16 cellular contexts compared by ENCODE assay signal in the genomic region with DNA sequence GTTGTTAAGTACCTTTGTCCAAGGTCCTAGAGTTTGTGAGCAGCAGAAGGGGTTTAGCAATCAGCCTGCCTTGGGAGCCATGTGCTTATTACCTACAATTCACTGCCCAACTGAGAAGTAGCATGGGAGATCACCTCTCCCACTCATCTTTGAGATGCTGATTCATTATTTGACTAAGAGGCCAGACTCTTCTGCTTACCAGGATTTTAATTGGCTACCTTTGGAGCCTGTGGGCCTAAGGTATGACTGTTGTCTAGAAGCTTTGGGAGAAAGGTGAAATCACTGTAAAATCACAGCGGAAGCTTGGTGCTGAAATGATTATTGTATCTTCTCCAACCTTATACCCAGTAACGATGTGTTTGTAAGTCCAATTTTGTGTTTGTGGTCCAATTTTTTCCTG.
DNase-seq lines count a peak whose midpoint lies in the region; ATAC-seq and TF ChIP-seq lines count a peak whose summit lies in the region.
"Had no signal": no experiment of that assay in that cellular context is flagged by ENCODE, and none has a peak within 500 bp of the region (broad histone marks: within the 10 kb centered on the region; RNA-seq: fewer than 3 reads in every experiment).

No MANE protein-coding gene starts in this region.

- no peaks in the 10 kb centered on the region for H3K79me2 ChIP-seq in Karpas-422 (ENCODE audit: low read length)

- no peaks in the 10 kb centered on the region for H3K9me3 ChIP-seq in Karpas-422 (ENCODE audit: low read length)
- H3K9me3 ChIP-seq: BLaER1 treated with 17β-estradiol and CSF1 and Interleukin-3, amounts not matched to agents 10 nM and 100 nM had no signal

- ATAC-seq in activated CD8-positive, alpha-beta T cell treated with anti-CD3 and anti-CD28 coated beads for 36 hours = peak; percentile 44
- ATAC-seq in activated CD8-positive, alpha-beta T cell treated with anti-CD3 and anti-CD28 coated beads, Interleukin-2, amount 10 ng/mL, durations not matched to agents 7 days and 5 days = no peak
- peak; percentile 30 for ATAC-seq in activated naive CD8-positive, alpha-beta T cell treated with anti-CD3 and anti-CD28 coated beads, Interleukin-2, amount 50 U/mL, for 24 hours
- peak; percentile 57 for ATAC-seq in stimulated activated naive CD8-positive, alpha-beta T cell treated with anti-CD3 and anti-CD28 coated beads, Interleukin-15, amount 100 ng/mL, for 72 hours

- H3K4me3 Mint-ChIP-seq in activated CD8-positive, alpha-beta T cell treated with anti-CD3 and anti-CD28 coated beads for 36 hours = no peak overlapping the region
- no peak overlapping the region for H3K4me3 Mint-ChIP-seq in activated CD8-positive, alpha-beta T cell treated with anti-CD3 and anti-CD28 coated beads, Interleukin-2, amount 10 ng/mL, durations not matched to agents 7 days and 5 days
- no peak overlapping the region for H3K4me3 Mint-ChIP-seq in activated naive CD8-positive, alpha-beta T cell treated with anti-CD3 and anti-CD28 coated beads, Interleukin-2, amount 50 U/mL, for 24 hours
- H3K4me3 Mint-ChIP-seq in stimulated activated naive CD8-positive, alpha-beta T cell treated with anti-CD3 and anti-CD28 coated beads, Interleukin-15, amount 100 ng/mL, for 72 hours = no peak overlapping the region
- H3K4me3 Mint-ChIP-seq in immature natural killer cell = no peak overlapping the region
- H3K4me3 Mint-ChIP-seq: HFFc6 had no signal

- no peak overlapping the region for H3K4me2 ChIP-seq in Karpas-422 (ENCODE audit: low read depth, low read length, poor library complexity, severe bottlenecking)

- no peak for DNase-seq in activated CD8-positive, alpha-beta T cell treated with anti-CD3 and anti-CD28 coated beads for 36 hours
- no peak for DNase-seq in activated CD8-positive, alpha-beta T cell treated with anti-CD3 and anti-CD28 coated beads, Interleukin-2, amount 10 ng/mL, durations not matched to agents 7 days and 5 days
- DNase-seq in Karpas-422 = no peak
- DNase-seq in activated naive CD8-positive, alpha-beta T cell treated with anti-CD3 and anti-CD28 coated beads, Interleukin-2, amount 50 U/mL, for 24 hours = no peak
- no peak for DNase-seq in stimulated activated naive CD8-positive, alpha-beta T cell treated with anti-CD3 and anti-CD28 coated beads, Interleukin-15, amount 100 ng/mL, for 72 hours
- no peak for DNase-seq in immature natural killer cell
- DNase-seq in DMS 273 treated with DMSO at 0.1 percent for 48 hours (lab: John Stamatoyannopoulos, UW) = no peak
- DNase-seq: ACHN; Calu3; CD4-positive, CD25-positive, alpha-beta regulatory T cell; DND-41; GDM1; HCEC 1CT; HFFc6 had no signal

- H3K36me3 ChIP-seq in Karpas-422 (ENCODE audit: insufficient read depth, low read length) = no peaks in the 10 kb centered on the region
- H3K36me3 ChIP-seq: BLaER1 treated with 17β-estradiol and CSF1 and Interleukin-3, amounts not matched to agents 10 nM and 100 nM had no signal

- H4K20me1 ChIP-seq in Karpas-422 (ENCODE audit: insufficient read depth, low read depth, low read length) = no peaks in the 10 kb centered on the region
- H4K20me1 ChIP-seq: BLaER1 treated with 17β-estradiol and CSF1 and Interleukin-3, amounts not matched to agents 10 nM and 100 nM had no signal

- no peaks in the 10 kb centered on the region for H3K9me3 Mint-ChIP-seq in activated CD8-positive, alpha-beta T cell treated with anti-CD3 and anti-CD28 coated beads for 36 hours
- H3K9me3 Mint-ChIP-seq in activated CD8-positive, alpha-beta T cell treated with anti-CD3 and anti-CD28 coated beads, Interleukin-2, amount 10 ng/mL, durations not matched to agents 7 days and 5 days (ENCODE audit: insufficient read depth) = no peaks in the 10 kb centered on the region
- no peaks in the 10 kb centered on the region for H3K9me3 Mint-ChIP-seq in activated naive CD8-positive, alpha-beta T cell treated with anti-CD3 and anti-CD28 coated beads, Interleukin-2, amount 50 U/mL, for 24 hours
- no peaks in the 10 kb centered on the region for H3K9me3 Mint-ChIP-seq in stimulated activated naive CD8-positive, alpha-beta T cell treated with anti-CD3 and anti-CD28 coated beads, Interleukin-15, amount 100 ng/mL, for 72 hours
- H3K9me3 Mint-ChIP-seq in immature natural killer cell = peaks cover 0 to 8% (median 0%) of the 10 kb centered on the region in 6 donors
- H3K9me3 Mint-ChIP-seq: CD4-positive, CD25-positive, alpha-beta regulatory T cell; HFFc6 had no signal

- intact Hi-C loops in activated CD8-positive, alpha-beta T cell treated with anti-CD3 and anti-CD28 coated beads for 36 hours (cut with micrococcal nuclease) = no loop called here

- TF ChIP-seq CTCF in activated CD8-positive, alpha-beta T cell treated with anti-CD3 and anti-CD28 coated beads for 36 hours (IDR thresholded peaks at IDR 0.05) = no peak

- no peak overlapping the region for H3K4me3 ChIP-seq in Karpas-422 (ENCODE audit: low read length)
- H3K4me3 ChIP-seq: BLaER1 treated with 17β-estradiol and CSF1 and Interleukin-3, amounts not matched to agents 10 nM and 100 nM had no signal

- peaks cover 88% of the 10 kb centered on the region for H3K4me1 ChIP-seq in Karpas-422 (ENCODE audit: low read length)

- POLR2A ChIA-PET in activated CD8-positive, alpha-beta T cell treated with anti-CD3 and anti-CD28 coated beads for 36 hours (lab: Charles Lee) = interaction anchor here (1.2 kb wide), 1 partner anchor 13 kb away, joined by 3 read pairs; no protein-coding TSS in a partner anchor
- POLR2A ChIA-PET in activated CD8-positive, alpha-beta T cell treated with anti-CD3 and anti-CD28 coated beads, Interleukin-2, amount 10 ng/mL, durations not matched to agents 7 days and 5 days (lab: Charles Lee) = no interaction called here

- no peaks in the 10 kb centered on the region for H3K9me2 ChIP-seq in Karpas-422 (replicated peaks; ENCODE audit: insufficient read depth, low read length)

- peak overlapping the region; percentile 11; the same call in 1 of the 2 replicates for H2AFZ ChIP-seq in Karpas-422 (ENCODE audit: low read length)

- H3K27ac ChIP-seq in Karpas-422 (ENCODE audit: low read length) = peak overlapping the region; percentile 95
- H3K27ac ChIP-seq: BLaER1 treated with 17β-estradiol and CSF1 and Interleukin-3, amounts not matched to agents 10 nM and 100 nM; HL-60 had no signal

- H3K27me3 ChIP-seq in Karpas-422 (ENCODE audit: low read length) = no peaks in the 10 kb centered on the region
- H3K27me3 ChIP-seq: BLaER1 treated with 17β-estradiol and CSF1 and Interleukin-3, amounts not matched to agents 10 nM and 100 nM had no signal

- H3K4me1 Mint-ChIP-seq in activated CD8-positive, alpha-beta T cell treated with anti-CD3 and anti-CD28 coated beads for 36 hours (ENCODE audit: low read depth) = peaks cover 49% of the 10 kb centered on the region
- H3K4me1 Mint-ChIP-seq in activated CD8-positive, alpha-beta T cell treated with anti-CD3 and anti-CD28 coated beads, Interleukin-2, amount 10 ng/mL, durations not matched to agents 7 days and 5 days (ENCODE audit: low read depth) = peaks cover 45% of the 10 kb centered on the region
- H3K4me1 Mint-ChIP-seq in activated naive CD8-positive, alpha-beta T cell treated with anti-CD3 and anti-CD28 coated beads, Interleukin-2, amount 50 U/mL, for 24 hours = peaks cover 41% of the 10 kb centered on the region
- peaks cover 64% of the 10 kb centered on the region for H3K4me1 Mint-ChIP-seq in stimulated activated naive CD8-positive, alpha-beta T cell treated with anti-CD3 and anti-CD28 coated beads, Interleukin-15, amount 100 ng/mL, for 72 hours
- peaks cover 0 to 24% of the 10 kb centered on the region in 2 donors for H3K4me1 Mint-ChIP-seq in immature natural killer cell

- H3K36me3 Mint-ChIP-seq in activated CD8-positive, alpha-beta T cell treated with anti-CD3 and anti-CD28 coated beads for 36 hours (ENCODE audit: low read depth) = no peaks in the 10 kb centered on the region
- no peaks in the 10 kb centered on the region for H3K36me3 Mint-ChIP-seq in activated CD8-positive, alpha-beta T cell treated with anti-CD3 and anti-CD28 coated beads, Interleukin-2, amount 10 ng/mL, durations not matched to agents 7 days and 5 days (ENCODE audit: low read depth)
- no peaks in the 10 kb centered on the region for H3K36me3 Mint-ChIP-seq in activated naive CD8-positive, alpha-beta T cell treated with anti-CD3 and anti-CD28 coated beads, Interleukin-2, amount 50 U/mL, for 24 hours (ENCODE audit: low read depth)
- H3K36me3 Mint-ChIP-seq in immature natural killer cell = no peaks in the 10 kb centered on the region
- H3K36me3 Mint-ChIP-seq: CD4-positive, CD25-positive, alpha-beta regulatory T cell had no signal

- H3K27me3 Mint-ChIP-seq in activated CD8-positive, alpha-beta T cell treated with anti-CD3 and anti-CD28 coated beads for 36 hours = no peaks in the 10 kb centered on the region
- H3K27me3 Mint-ChIP-seq in activated CD8-positive, alpha-beta T cell treated with anti-CD3 and anti-CD28 coated beads, Interleukin-2, amount 10 ng/mL, durations not matched to agents 7 days and 5 days (ENCODE audit: low read depth) = no peaks in the 10 kb centered on the region
- no peaks in the 10 kb centered on the region for H3K27me3 Mint-ChIP-seq in activated naive CD8-positive, alpha-beta T cell treated with anti-CD3 and anti-CD28 coated beads, Interleukin-2, amount 50 U/mL, for 24 hours
- no peaks in the 10 kb centered on the region for H3K27me3 Mint-ChIP-seq in stimulated activated naive CD8-positive, alpha-beta T cell treated with anti-CD3 and anti-CD28 coated beads, Interleukin-15, amount 100 ng/mL, for 72 hours
- H3K27me3 Mint-ChIP-seq in immature natural killer cell (ENCODE audit: low read depth in 3 of 3) = no peaks in the 10 kb centered on the region
- H3K27me3 Mint-ChIP-seq: CD4-positive, CD25-positive, alpha-beta regulatory T cell had no signal

- no peak overlapping the region for H3K27ac Mint-ChIP-seq in activated CD8-positive, alpha-beta T cell treated with anti-CD3 and anti-CD28 coated beads for 36 hours
- H3K27ac Mint-ChIP-seq in activated CD8-positive, alpha-beta T cell treated with anti-CD3 and anti-CD28 coated beads, Interleukin-2, amount 10 ng/mL, durations not matched to agents 7 days and 5 days = no peak overlapping the region
- H3K27ac Mint-ChIP-seq in activated naive CD8-positive, alpha-beta T cell treated with anti-CD3 and anti-CD28 coated beads, Interleukin-2, amount 50 U/mL, for 24 hours = no peak overlapping the region
- no peak overlapping the region for H3K27ac Mint-ChIP-seq in stimulated activated naive CD8-positive, alpha-beta T cell treated with anti-CD3 and anti-CD28 coated beads, Interleukin-15, amount 100 ng/mL, for 72 hours
- H3K27ac Mint-ChIP-seq in immature natural killer cell = no peak overlapping the region
- H3K27ac Mint-ChIP-seq: HFFc6 had no signal

- no peak overlapping the region; the same call in 1 of the 2 replicates for H3K9ac ChIP-seq in Karpas-422 (ENCODE audit: low read length)
- H3K9ac ChIP-seq: BLaER1 treated with 17β-estradiol and CSF1 and Interleukin-3, amounts not matched to agents 10 nM and 100 nM had no signal

- CTCF ChIA-PET in activated CD8-positive, alpha-beta T cell treated with anti-CD3 and anti-CD28 coated beads for 36 hours (lab: Charles Lee) = no interaction called here
- CTCF ChIA-PET in activated CD8-positive, alpha-beta T cell treated with anti-CD3 and anti-CD28 coated beads, Interleukin-2, amount 10 ng/mL, durations not matched to agents 7 days and 5 days (lab: Charles Lee) = interaction anchor here (1.4 kb wide), 1 partner anchor 27 kb away, joined by 6 read pairs; no protein-coding TSS in a partner anchor
